ENCODE assay signal across 27 cellular contexts in genomic region chr16:24553983-24554382, GRCh38.
"Had no signal": no experiment of that assay in that cellular context is flagged by ENCODE, and none has a peak within 500 bp of the region (broad histone marks: within the 10 kb centered on the region; RNA-seq: fewer than 3 reads in every experiment).

No MANE protein-coding gene starts in this region.

- H3K27ac Mint-ChIP-seq: activated CD4-positive, alpha-beta T cell treated with anti-CD3 and anti-CD28 coated beads, Interleukin-2, amount 10 ng/mL, durations not matched to agents 24 days and 14 days; activated CD8-positive, alpha-beta T cell treated with anti-CD3 and anti-CD28 coated beads for 36 hours; activated naive CD4-positive, alpha-beta T cell treated with anti-CD3 and anti-CD28 coated beads, Interleukin-2, amount 50 U/mL, for 24 hours; activated T-helper 2 cell treated with anti-CD3 and anti-CD28 coated beads, Interferon-gamma antibody, Interleukin-2, Interleukin-4, amounts not matched to agents 10 μg/mL and 5 μg/mL and 100 μg/mL, durations not matched to agents 14 hours and 24 hours and 36 hours had no signal

- H3K4me2 ChIP-seq: KMS-11 had no signal

- ATAC-seq: activated CD8-positive, alpha-beta T cell treated with anti-CD3 and anti-CD28 coated beads for 36 hours; Panc1 had no signal

- H3K9me3 Mint-ChIP-seq: activated CD4-positive, alpha-beta T cell treated with anti-CD3 and anti-CD28 coated beads, Interleukin-2, amount 10 ng/mL, durations not matched to agents 24 days and 14 days; activated CD8-positive, alpha-beta T cell treated with anti-CD3 and anti-CD28 coated beads for 36 hours; activated naive CD4-positive, alpha-beta T cell treated with anti-CD3 and anti-CD28 coated beads, Interleukin-2, amount 50 U/mL, for 24 hours; activated T-helper 2 cell treated with anti-CD3 and anti-CD28 coated beads, Interferon-gamma antibody, Interleukin-2, Interleukin-4, amounts not matched to agents 10 μg/mL and 5 μg/mL and 100 μg/mL, durations not matched to agents 14 hours and 24 hours and 36 hours; central memory CD8-positive, alpha-beta T cell had no signal

- H3K4me3 ChIP-seq: cardiac muscle cell, SJSA1 had no signal

- H3K9ac ChIP-seq: KMS-11 had no signal

- H3K4me3 Mint-ChIP-seq: activated CD4-positive, alpha-beta T cell treated with anti-CD3 and anti-CD28 coated beads, Interleukin-2, amount 10 ng/mL, durations not matched to agents 24 days and 14 days; activated CD8-positive, alpha-beta T cell treated with anti-CD3 and anti-CD28 coated beads for 36 hours; activated naive CD4-positive, alpha-beta T cell treated with anti-CD3 and anti-CD28 coated beads, Interleukin-2, amount 50 U/mL, for 24 hours; central memory CD8-positive, alpha-beta T cell had no signal

- H3K4me1 ChIP-seq: SJSA1 had no signal

- H3K27me3 Mint-ChIP-seq: activated CD4-positive, alpha-beta T cell treated with anti-CD3 and anti-CD28 coated beads, Interleukin-2, amount 10 ng/mL, durations not matched to agents 24 days and 14 days; activated CD8-positive, alpha-beta T cell treated with anti-CD3 and anti-CD28 coated beads for 36 hours; activated naive CD4-positive, alpha-beta T cell treated with anti-CD3 and anti-CD28 coated beads, Interleukin-2, amount 50 U/mL, for 24 hours; central memory CD8-positive, alpha-beta T cell had no signal

- H3K27ac ChIP-seq: cardiac muscle cell, KMS-11, SJSA1, WERI-Rb-1 had no signal

- H3K27me3 ChIP-seq: cardiac muscle cell, SJSA1 had no signal

- DNase-seq: activated CD4-positive, alpha-beta T cell treated with anti-CD3 and anti-CD28 coated beads, Interleukin-2, amount 10 ng/mL, durations not matched to agents 24 days and 14 days; activated CD4-positive, alpha-beta T cell treated with anti-CD3 and anti-CD28 coated beads, Interleukin-2, amount 50 U/mL, for 4 hours; activated CD8-positive, alpha-beta T cell treated with anti-CD3 and anti-CD28 coated beads for 36 hours; activated gamma-delta T cell; activated naive CD4-positive, alpha-beta T cell treated with Interleukin-2 at 50 U/mL for 16 hours; activated T-cell treated with anti-CD3 and anti-CD28 coated beads, Interleukin-2, amount 50 U/mL, for 1 hour; amniotic stem cell; aorta; MM.1S; MV-4-11; NCI-H1092; NCI-H1436 treated with DMSO at 0.1 percent for 48 hours; NCI-H1694 treated with DMSO at 0.1 percent for 48 hours; NCI-H2029 treated with DMSO at 0.1 percent for 48 hours; NCI-H2107; NCI-H2171; NCI-H524; SHP77 treated with DMSO at 0.1 percent for 48 hours; T1000; WERI-Rb-1 had no signal

- H3K9me3 ChIP-seq: SJSA1 had no signal
